In genomic region chr10:131237991-131238651, GRCh38 we compare ENCODE assay signal across 10 cellular contexts.
"Had no signal": no experiment of that assay in that cellular context is flagged by ENCODE, and none has a peak within 500 bp of the region (broad histone marks: within the 10 kb centered on the region; RNA-seq: fewer than 3 reads in every experiment).

No MANE protein-coding gene starts in this region.

- H3K4me3 ChIP-seq: HAP-1, K562 had no signal

- H3K4me1 ChIP-seq: HAP-1 had no signal

- H3K4me3 Mint-ChIP-seq: HFFc6 had no signal

- ATAC-seq: HCT116, K562 had no signal

- H3K9me3 ChIP-seq: HAP-1 had no signal

- DNase-seq: GOT3, H7, HFFc6, IMR-90, KG1 had no signal

- H3K27ac ChIP-seq: HL-60 had no signal

- H3K36me3 ChIP-seq: HAP-1 had no signal

- H3K27ac Mint-ChIP-seq: HFFc6 had no signal

- FAIRE-seq: HTR-8/SVneo, K562 had no signal
